ENCODE assay signal across 7 cellular contexts in the genomic region with DNA sequence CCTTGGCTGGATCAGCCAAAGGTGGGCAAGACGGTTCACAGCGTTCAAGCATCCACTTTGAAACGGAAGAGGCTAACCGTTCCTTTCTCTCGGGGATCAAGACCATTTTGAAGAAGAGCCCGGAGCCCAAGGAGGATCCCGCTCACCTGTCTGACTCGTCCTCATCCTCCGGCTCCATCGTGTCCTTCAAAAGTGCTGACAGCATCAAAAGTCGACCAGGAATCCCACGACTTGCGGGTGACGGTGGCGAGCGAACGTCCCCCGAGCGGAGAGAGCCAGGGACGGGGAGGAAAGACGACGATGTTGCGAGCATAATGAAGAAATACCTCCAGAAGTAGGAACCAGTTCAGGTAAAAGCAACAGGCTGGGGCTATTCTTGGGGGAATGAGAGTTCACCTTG.
"Had no signal": no experiment of that assay in that cellular context is flagged by ENCODE, and none has a peak within 500 bp of the region (broad histone marks: within the 10 kb centered on the region; RNA-seq: fewer than 3 reads in every experiment).

No MANE protein-coding gene starts in this region.

- H3K9ac ChIP-seq: KMS-11 had no signal

- FAIRE-seq: HTR-8/SVneo had no signal

- DNase-seq: GOT3, H9, HCEC 1CT, Karpas-422, KBM-7 had no signal

- H3K4me2 ChIP-seq: KMS-11 had no signal

- H3K27ac ChIP-seq: KMS-11 had no signal
